ENCODE assay signal across 8 cellular contexts in genomic region chr3:52004158-52004787, GRCh38. TPM values are rescaled to one million over a fixed set of nuclear protein-coding genes. Genes with fewer than 3 reads are reported as not detected.
DNase-seq lines count a peak whose midpoint lies in the region; ATAC-seq and TF ChIP-seq lines count a peak whose summit lies in the region.

No MANE protein-coding gene starts in this region.

- POLR2A ChIA-PET in BJ (lab: Charles Lee): no interaction called here

- H3K4me3 ChIP-seq in BJ (ENCODE audit: low read depth, low read length): no peak overlapping the region

- CTCF ChIA-PET in BJ (lab: Yijun Ruan, JAX): interaction anchor here (0.6 to 8.0 kb wide), 41 partner anchors 8 to 444 kb away, joined by 3 to 356 read pairs (median 4); partner anchors contain the start of genes DUSP7, PARP3, POC1A and RPL29

- TF ChIP-seq CTCF in BJ (IDR thresholded peaks at IDR 0.05; ENCODE audit: insufficient read depth, low read depth, low read length): peak; percentile 80
- no peak for TF ChIP-seq CTCF in GM20000 (IDR thresholded peaks at IDR 0.05; ENCODE audit: extremely low read depth, missing control alignments)

- H3K27me3 ChIP-seq in BJ (ENCODE audit: control insufficient read depth, insufficient read depth, low read length): no peaks in the 10 kb centered on the region

- no peaks in the 10 kb centered on the region for H3K36me3 ChIP-seq in BJ (ENCODE audit: control insufficient read depth, insufficient read depth, low read length)

- DNase-seq in BJ (ENCODE audit: low read depth) (no peak), NAMALWA (ENCODE audit: low spot score) (peak; percentile 44), ecto neural progenitor cell (ENCODE audit: low spot score) (peak; percentile 86), medulla oblongata (ENCODE audit: extremely low spot score) (peak; percentile 80), NCI-H187 (lab: John Stamatoyannopoulos, UW) (no peak), GM20000 (ENCODE audit: low spot score) (no peak), HPDE6-E6E7 (ENCODE audit: extremely low spot score) (no peak)

- no peak for ATAC-seq in HG03025 (IDR thresholded peaks at IDR 0.05; ENCODE audit: low FRiP score, unreplicated experiment)

RNA-seq across cellular contexts. Expression of gene RPL29, which starts 8.6 kb away (rescaled TPM):
- polyA plus RNA-seq in BJ (2011; rRNA removed): 1,978 and 2,324 TPM in 2 replicates
- polyA minus RNA-seq in BJ (2011; rRNA and poly(A)+ RNA removed): 601 and 981 TPM in 2 replicates

RNA-seq across cellular contexts. Expression of gene ACY1, which starts 20.9 kb away (rescaled TPM):
- polyA plus RNA-seq in BJ (2011; rRNA removed): 31.7 and 55.7 TPM in 2 replicates
- 35.6 and 69.7 TPM in 2 replicates for polyA minus RNA-seq in BJ (2011; rRNA and poly(A)+ RNA removed)

RNA-seq across cellular contexts. Expression of gene ABHD14A, which starts 29.4 kb away (rescaled TPM):
- 10.7 and 16.5 TPM in 2 replicates for polyA plus RNA-seq in BJ (2011; rRNA removed)
- 7.0 and 8.8 TPM in 2 replicates for polyA minus RNA-seq in BJ (2011; rRNA and poly(A)+ RNA removed)

RNA-seq across cellular contexts. Expression of gene ABHD14B, which starts 30.4 kb away (rescaled TPM):
- polyA plus RNA-seq in BJ (2011; rRNA removed): 53.6 and 61.1 TPM in 2 replicates
- polyA minus RNA-seq in BJ (2011; rRNA and poly(A)+ RNA removed): 24.5 and 35.5 TPM in 2 replicates

RNA-seq across cellular contexts. Expression of gene PCBP4, which starts 37.0 kb away (rescaled TPM):
- 55.9 and 88.7 TPM in 2 replicates for polyA plus RNA-seq in BJ (2011; rRNA removed)
- polyA minus RNA-seq in BJ (2011; rRNA and poly(A)+ RNA removed): 44.2 and 76.7 TPM in 2 replicates

Comparison
In these comparisons a context has a peak if more than half of its experiments do, and no peak if none do; other contexts are left out.
1. DNase-seq: peak in NAMALWA (single experiment), ecto neural progenitor cell (single experiment) and medulla oblongata (single experiment); none in BJ (single experiment), NCI-H187 (0 of 2), GM20000 (single experiment) and HPDE6-E6E7 (single experiment).